ENCODE assay signal across 1 cellular context in genomic region chr19:54189020-54189667, GRCh38.
TF ChIP-seq lines count a peak whose summit lies in the region.

A gene with protein sequence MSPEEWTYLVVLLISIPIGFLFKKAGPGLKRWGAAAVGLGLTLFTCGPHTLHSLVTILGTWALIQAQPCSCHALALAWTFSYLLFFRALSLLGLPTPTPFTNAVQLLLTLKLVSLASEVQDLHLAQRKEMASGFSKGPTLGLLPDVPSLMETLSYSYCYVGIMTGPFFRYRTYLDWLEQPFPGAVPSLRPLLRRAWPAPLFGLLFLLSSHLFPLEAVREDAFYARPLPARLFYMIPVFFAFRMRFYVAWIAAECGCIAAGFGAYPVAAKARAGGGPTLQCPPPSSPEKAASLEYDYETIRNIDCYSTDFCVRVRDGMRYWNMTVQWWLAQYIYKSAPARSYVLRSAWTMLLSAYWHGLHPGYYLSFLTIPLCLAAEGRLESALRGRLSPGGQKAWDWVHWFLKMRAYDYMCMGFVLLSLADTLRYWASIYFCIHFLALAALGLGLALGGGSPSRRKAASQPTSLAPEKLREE (minus strand): TSS chr19:54189580. CDS start chr19:54188508, 1,072 bp downstream.

TF ChIP-seq in HepG2, 621 proteins besides CTCF, POLR2A, EP300 and RAD21 (continued from another document and continues in another):
- TF ChIP-seq ZNF407 (CRISPR knock-in tag; IDR thresholded peaks at IDR 0.05; ENCODE audit: not compliant biosample characterization) (no peak), ZNF354B (CRISPR knock-in tag; IDR thresholded peaks at IDR 0.05) (no peak), HOXA7 (CRISPR knock-in tag; IDR thresholded peaks at IDR 0.05) (no peak), AFF4 (CRISPR knock-in tag; IDR thresholded peaks at IDR 0.05) (no peak), HMG20B (CRISPR knock-in tag; conservative IDR thresholded peaks at IDR 0.05) (no peak), ZNF562 (CRISPR knock-in tag; IDR thresholded peaks at IDR 0.05; ENCODE audit: borderline replicate concordance) (no peak), ZNF430 (CRISPR knock-in tag; IDR thresholded peaks at IDR 0.05) (0 out of 2 replicates have a peak, but pooled peaks have one; percentile 50), NFRKB (IDR thresholded peaks at IDR 0.05) (no peak), SNAI1 (CRISPR knock-in tag; IDR thresholded peaks at IDR 0.05; ENCODE audit: borderline replicate concordance) (no peak), ZNF687 (CRISPR knock-in tag; IDR thresholded peaks at IDR 0.05) (peak; percentile 59), ZNF720 (CRISPR knock-in tag; IDR thresholded peaks at IDR 0.05) (no peak), ARID4A (CRISPR knock-in tag; IDR thresholded peaks at IDR 0.05; ENCODE audit: borderline replicate concordance) (peak; percentile 43; the same call in 1 of the 2 replicates), HNF4G (IDR thresholded peaks at IDR 0.05; ENCODE audit: borderline replicate concordance, low read depth, low read length) (no peak), HNF4G (CRISPR knock-in tag; IDR thresholded peaks at IDR 0.05; ENCODE audit: borderline replicate concordance, low read depth) (no peak)
- TF ChIP-seq, protein P1, sequence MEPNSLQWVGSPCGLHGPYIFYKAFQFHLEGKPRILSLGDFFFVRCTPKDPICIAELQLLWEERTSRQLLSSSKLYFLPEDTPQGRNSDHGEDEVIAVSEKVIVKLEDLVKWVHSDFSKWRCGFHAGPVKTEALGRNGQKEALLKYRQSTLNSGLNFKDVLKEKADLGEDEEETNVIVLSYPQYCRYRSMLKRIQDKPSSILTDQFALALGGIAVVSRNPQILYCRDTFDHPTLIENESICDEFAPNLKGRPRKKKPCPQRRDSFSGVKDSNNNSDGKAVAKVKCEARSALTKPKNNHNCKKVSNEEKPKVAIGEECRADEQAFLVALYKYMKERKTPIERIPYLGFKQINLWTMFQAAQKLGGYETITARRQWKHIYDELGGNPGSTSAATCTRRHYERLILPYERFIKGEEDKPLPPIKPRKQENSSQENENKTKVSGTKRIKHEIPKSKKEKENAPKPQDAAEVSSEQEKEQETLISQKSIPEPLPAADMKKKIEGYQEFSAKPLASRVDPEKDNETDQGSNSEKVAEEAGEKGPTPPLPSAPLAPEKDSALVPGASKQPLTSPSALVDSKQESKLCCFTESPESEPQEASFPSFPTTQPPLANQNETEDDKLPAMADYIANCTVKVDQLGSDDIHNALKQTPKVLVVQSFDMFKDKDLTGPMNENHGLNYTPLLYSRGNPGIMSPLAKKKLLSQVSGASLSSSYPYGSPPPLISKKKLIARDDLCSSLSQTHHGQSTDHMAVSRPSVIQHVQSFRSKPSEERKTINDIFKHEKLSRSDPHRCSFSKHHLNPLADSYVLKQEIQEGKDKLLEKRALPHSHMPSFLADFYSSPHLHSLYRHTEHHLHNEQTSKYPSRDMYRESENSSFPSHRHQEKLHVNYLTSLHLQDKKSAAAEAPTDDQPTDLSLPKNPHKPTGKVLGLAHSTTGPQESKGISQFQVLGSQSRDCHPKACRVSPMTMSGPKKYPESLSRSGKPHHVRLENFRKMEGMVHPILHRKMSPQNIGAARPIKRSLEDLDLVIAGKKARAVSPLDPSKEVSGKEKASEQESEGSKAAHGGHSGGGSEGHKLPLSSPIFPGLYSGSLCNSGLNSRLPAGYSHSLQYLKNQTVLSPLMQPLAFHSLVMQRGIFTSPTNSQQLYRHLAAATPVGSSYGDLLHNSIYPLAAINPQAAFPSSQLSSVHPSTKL (CRISPR knock-in tag; IDR thresholded peaks at IDR 0.05): 0 out of 2 replicates have a peak, but pooled peaks have one; percentile 22
- TF ChIP-seq, protein P2, sequence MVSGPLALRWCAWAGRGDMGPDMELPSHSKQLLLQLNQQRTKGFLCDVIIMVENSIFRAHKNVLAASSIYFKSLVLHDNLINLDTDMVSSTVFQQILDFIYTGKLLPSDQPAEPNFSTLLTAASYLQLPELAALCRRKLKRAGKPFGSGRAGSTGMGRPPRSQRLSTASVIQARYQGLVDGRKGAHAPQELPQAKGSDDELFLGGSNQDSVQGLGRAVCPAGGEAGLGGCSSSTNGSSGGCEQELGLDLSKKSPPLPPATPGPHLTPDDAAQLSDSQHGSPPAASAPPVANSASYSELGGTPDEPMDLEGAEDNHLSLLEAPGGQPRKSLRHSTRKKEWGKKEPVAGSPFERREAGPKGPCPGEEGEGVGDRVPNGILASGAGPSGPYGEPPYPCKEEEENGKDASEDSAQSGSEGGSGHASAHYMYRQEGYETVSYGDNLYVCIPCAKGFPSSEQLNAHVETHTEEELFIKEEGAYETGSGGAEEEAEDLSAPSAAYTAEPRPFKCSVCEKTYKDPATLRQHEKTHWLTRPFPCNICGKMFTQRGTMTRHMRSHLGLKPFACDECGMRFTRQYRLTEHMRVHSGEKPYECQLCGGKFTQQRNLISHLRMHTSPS (CRISPR knock-in tag; IDR thresholded peaks at IDR 0.05; ENCODE audit: low read depth): no peak
- TF ChIP-seq, protein P3, sequence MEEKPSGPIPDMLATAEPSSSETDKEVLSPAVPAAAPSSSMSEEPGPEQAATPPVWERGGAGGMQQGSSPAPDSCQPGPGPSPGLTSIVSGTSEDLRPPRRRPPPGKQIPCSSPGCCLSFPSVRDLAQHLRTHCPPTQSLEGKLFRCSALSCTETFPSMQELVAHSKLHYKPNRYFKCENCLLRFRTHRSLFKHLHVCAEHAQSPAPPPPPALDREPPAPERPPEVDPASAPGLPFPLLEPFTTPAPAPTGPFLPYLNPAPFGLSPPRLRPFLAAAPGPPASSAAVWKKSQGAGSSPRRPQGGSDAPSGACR (CRISPR knock-in tag; IDR thresholded peaks at IDR 0.05): no peak; the same call in 1 of the 2 replicates
